Comparison of ENCODE assay signal across 22 cellular contexts in the genomic region with DNA sequence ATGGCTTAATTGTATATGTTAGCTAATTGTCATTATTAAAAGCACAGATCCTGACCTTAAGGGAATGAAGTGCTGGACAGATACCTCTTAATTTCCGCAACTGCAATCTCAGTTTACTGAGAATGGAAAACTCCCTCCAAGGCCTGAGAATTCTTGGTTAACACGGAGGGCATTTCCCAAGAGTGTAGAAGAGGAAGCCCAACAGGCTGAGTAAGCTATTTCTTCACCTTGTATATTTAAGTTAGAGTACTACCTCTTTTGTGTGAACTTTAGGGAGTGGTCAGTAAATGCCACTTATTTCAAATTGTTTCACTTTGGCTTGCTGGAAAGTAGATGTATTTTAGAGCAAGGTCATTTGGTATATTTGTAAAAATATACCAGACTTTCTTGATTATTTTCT. TPM values are rescaled to one million over a fixed set of nuclear protein-coding genes. Genes with fewer than 3 reads are reported as not detected.
A peak's percentile ranks its signal among the peaks of the same experiment; 100 is the strongest.
DNase-seq lines count a peak whose midpoint lies in the region; ATAC-seq and TF ChIP-seq lines count a peak whose summit lies in the region.
"Had no signal": no experiment of that assay in that cellular context is flagged by ENCODE, and none has a peak within 500 bp of the region (broad histone marks: within the 10 kb centered on the region; RNA-seq: fewer than 3 reads in every experiment).

No MANE protein-coding gene starts in this region.

- H3K4me1 ChIP-seq in left ventricle myocardium inferior, result no peaks in the 10 kb centered on the region
- H3K4me1 ChIP-seq: foreskin keratinocyte had no signal

- peak overlapping the region; percentile 49 for H3K27ac ChIP-seq in left ventricle myocardium inferior (replicated peaks)
- H3K27ac ChIP-seq: epithelial cell of prostate, foreskin keratinocyte, HL-60 had no signal

- in situ Hi-C loops in KBM-7 (cut with MboI; ENCODE audit: low pct_unique_long_range_greater_than_20kb, low sequenced_read_pairs), result no loop called here

- DNase-seq in KBM-7, result peak; percentile 45
- peak; percentile 16 for DNase-seq in SIG-M5 (lab: John Stamatoyannopoulos, UW)
- DNase-seq in left ventricle myocardium inferior, result no peak
- DNase-seq in sciatic nerve (ENCODE audit: low spot score), result no peak
- DNase-seq in NCI-H1417 (lab: John Stamatoyannopoulos, UW), result no peak
- DNase-seq in activated naive CD4-positive, alpha-beta T cell (lab: John Stamatoyannopoulos, UW), result no peak
- no peak for DNase-seq in UCSD-AML1 (lab: John Stamatoyannopoulos, UW; ENCODE audit: unreplicated experiment)
- DNase-seq: activated CD4-positive, alpha-beta T cell treated with anti-CD3 and anti-CD28 coated beads for 4 hours; activated T-cell treated with anti-CD3 and anti-CD28 coated beads, Interleukin-2, amount 50 U/mL, for 72 hours; aorta; CD4-positive, alpha-beta memory T cell; DMS153; foreskin keratinocyte; H7; immature natural killer cell; NCI-H2171 treated with DMSO at 0.1 percent for 48 hours; NCI-H526 treated with DMSO at 0.1 percent for 48 hours; T-cell had no signal

- peak; percentile 56 for ATAC-seq in sciatic nerve
- ATAC-seq: activated T-cell treated with anti-CD3 and anti-CD28 coated beads, Interleukin-2, amount 50 U/mL, for 72 hours; foreskin keratinocyte; left lobe of liver; T-cell had no signal

- no peaks in the 10 kb centered on the region for H3K9me3 ChIP-seq in left ventricle myocardium inferior (replicated peaks)

- H3K27me3 ChIP-seq in left ventricle myocardium inferior (ENCODE audit: low read depth), result no peaks in the 10 kb centered on the region
- H3K27me3 ChIP-seq: hepatocyte had no signal

- intact Hi-C loops in left ventricle myocardium inferior (cut with micrococcal nuclease), result no loop called here
- intact Hi-C loops in sciatic nerve (cut with DNase I), result no loop called here

- no peak for TF ChIP-seq CTCF in left ventricle myocardium inferior (IDR thresholded peaks at IDR 0.05; ENCODE audit: borderline replicate concordance)

- H3K36me3 ChIP-seq in left ventricle myocardium inferior, result no peaks in the 10 kb centered on the region

- no peak overlapping the region for H3K4me3 ChIP-seq in left ventricle myocardium inferior
- H3K4me3 ChIP-seq: hepatocyte had no signal

RNA-seq across cellular contexts. Expression of gene C9orf72, which starts 25.8 kb away (rescaled TPM):
- total RNA-seq in left ventricle myocardium inferior (15.6 TPM), sciatic nerve (23.2 TPM)

Comparison
In these comparisons a context has a peak if more than half of its experiments do, and no peak if none do; other contexts are left out.
1. DNase-seq: peak in KBM-7 (single experiment) and SIG-M5 (single experiment); none in left ventricle myocardium inferior (single experiment), sciatic nerve (single experiment), NCI-H1417 (0 of 3), activated naive CD4-positive, alpha-beta T cell (0 of 4) and UCSD-AML1 (single experiment).